9 cellular contexts compared by ENCODE assay signal in the genomic region with DNA sequence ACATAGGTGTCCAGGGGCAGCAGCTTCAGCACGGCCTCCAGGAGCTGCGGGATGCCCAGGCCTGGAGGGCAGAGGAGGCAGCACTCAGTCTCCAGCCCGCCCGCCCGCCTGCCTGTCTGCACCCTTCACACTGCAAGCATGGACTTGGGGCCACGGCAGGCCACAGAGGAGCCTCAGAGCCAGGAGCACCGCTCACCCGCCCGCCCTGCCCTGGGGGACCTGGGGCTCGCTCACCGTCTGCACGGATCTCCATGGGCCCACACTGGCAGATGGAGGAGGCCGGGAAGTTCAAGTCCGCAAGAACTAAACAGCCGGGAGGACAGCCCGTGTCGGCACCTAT. TPM values are rescaled to one million over a fixed set of nuclear protein-coding genes. Genes with fewer than 3 reads are reported as not detected.
DNase-seq lines count a peak whose midpoint lies in the region; ATAC-seq and TF ChIP-seq lines count a peak whose summit lies in the region.
"Had no signal": no experiment of that assay in that cellular context is flagged by ENCODE, and none has a peak within 500 bp of the region (broad histone marks: within the 10 kb centered on the region; RNA-seq: fewer than 3 reads in every experiment).

No MANE protein-coding gene starts in this region.

- TF ChIP-seq CTCF in heart right ventricle (IDR thresholded peaks at IDR 0.05) (no peak), brain microvascular endothelial cell (IDR thresholded peaks at IDR 0.05; ENCODE audit: low read depth, low read length, missing control alignments) (no peak), uterus (IDR thresholded peaks at IDR 0.05) (no peak), GM20000 (IDR thresholded peaks at IDR 0.05; ENCODE audit: extremely low read depth, missing control alignments) (no peak)

- peak overlapping the region; percentile 7 for H2AK5ac ChIP-seq in mesendoderm (ENCODE audit: low read length)

- WGBS in heart right ventricle, 2 donors, result 33% methylated on average over 17 of the region's 17 CpGs
- no CpG with 5 or more reads among the region's 17 CpGs for WGBS in mesendoderm (ENCODE audit: extremely low coverage, insufficient coverage, low lambda C conversion rate)

- H3K27ac ChIP-seq in heart right ventricle (peak overlapping the region in 8 of 10 donors; percentile 63 to 86 (median 74)), brain microvascular endothelial cell (no peak overlapping the region), mesendoderm (ENCODE audit: low read depth, low read length) (no peak overlapping the region), uterus (peak overlapping the region in 1 of 2 donors; percentile 74)

- ATAC-seq in heart right ventricle (peak in 3 of 8 donors; percentile 1 to 4 (median 3)), left ventricle myocardium superior (no peak), GM18861 (IDR thresholded peaks at IDR 0.05; ENCODE audit: unreplicated experiment) (no peak)

- H2BK120ac ChIP-seq in mesendoderm (ENCODE audit: low read depth, low read length), result no peak overlapping the region

- no peak overlapping the region for H4K8ac ChIP-seq in mesendoderm (ENCODE audit: low read depth, low read length)

- peaks cover 6% of the 10 kb centered on the region for H3K79me2 ChIP-seq in mesendoderm (ENCODE audit: control insufficient read depth, insufficient read depth, low read length)

- no peak for TF ChIP-seq POLR2A in uterus (IDR thresholded peaks at IDR 0.05)

- peak overlapping the region; percentile 91 for H3K18ac ChIP-seq in mesendoderm (ENCODE audit: low read length)

- H3K4me2 ChIP-seq in mesendoderm (ENCODE audit: low read length), result peak overlapping the region; percentile 75

- no peak overlapping the region for H3K23ac ChIP-seq in mesendoderm (ENCODE audit: low read length)

- peaks cover 6% of the 10 kb centered on the region for H3K79me1 ChIP-seq in mesendoderm (ENCODE audit: low read length)

- no peaks in the 10 kb centered on the region for H3K27me3 ChIP-seq in heart right ventricle
- no peaks in the 10 kb centered on the region for H3K27me3 ChIP-seq in brain microvascular endothelial cell (replicated peaks)
- no peaks in the 10 kb centered on the region for H3K27me3 ChIP-seq in mesendoderm (ENCODE audit: insufficient read depth, low read length, poor library complexity)
- no peaks in the 10 kb centered on the region for H3K27me3 ChIP-seq in uterus

- H3K36me3 ChIP-seq in heart right ventricle (peaks cover 0 to 7% (median 0%) of the 10 kb centered on the region in 9 donors), brain microvascular endothelial cell (replicated peaks) (peaks cover under 1% of the 10 kb centered on the region), mesendoderm (ENCODE audit: control insufficient read depth, insufficient read depth, low read length) (no peaks in the 10 kb centered on the region), uterus (no peaks in the 10 kb centered on the region)

- DNase-seq in heart right ventricle (no peak), left ventricle myocardium superior (no peak), brain microvascular endothelial cell (no peak), mesendoderm (no peak), uterus (no peak), NOMO-1 treated with DMSO at 0.1 percent for 48 hours (lab: John Stamatoyannopoulos, UW; ENCODE audit: unreplicated experiment) (no peak), GM20000 (ENCODE audit: low spot score) (no peak)

- peak overlapping the region; percentile 92 for H3K9ac ChIP-seq in mesendoderm (ENCODE audit: low read length)

- H3K9me3 ChIP-seq in heart right ventricle, result peaks cover 0 to 6% (median 0%) of the 10 kb centered on the region in 11 donors
- no peaks in the 10 kb centered on the region for H3K9me3 ChIP-seq in uterus

- H3K4me1 ChIP-seq in heart right ventricle, result peaks cover 4 to 27% (median 15%) of the 10 kb centered on the region in 9 donors
- peaks cover 3% of the 10 kb centered on the region for H3K4me1 ChIP-seq in mesendoderm (ENCODE audit: control insufficient read depth, low read depth, low read length)
- no peaks in the 10 kb centered on the region for H3K4me1 ChIP-seq in uterus

- H2BK15ac ChIP-seq in mesendoderm (replicated peaks; ENCODE audit: low read depth), result no peak overlapping the region

- peak overlapping the region; percentile 100 for H3K56ac ChIP-seq in mesendoderm (ENCODE audit: low read length)

- peak overlapping the region; percentile 49 to 68 (median 64) for H3K4me3 ChIP-seq in heart right ventricle
- H3K4me3 ChIP-seq in brain microvascular endothelial cell (ENCODE audit: low read depth, low read length), result peak overlapping the region; percentile 56
- H3K4me3 ChIP-seq in mesendoderm (ENCODE audit: low read length), result peak overlapping the region; percentile 82
- peak overlapping the region; percentile 16 to 47 for H3K4me3 ChIP-seq in uterus

- peak overlapping the region; percentile 83 for H3K4ac ChIP-seq in mesendoderm (ENCODE audit: low read depth, low read length)

- no peak overlapping the region for H2BK5ac ChIP-seq in mesendoderm (ENCODE audit: low read length)

- intact Hi-C loops in heart right ventricle (cut with DNase I) (no loop called here), left ventricle myocardium superior (cut with micrococcal nuclease) (no loop called here), uterus (cut with DNase I; ENCODE audit: low total_unique reads) (no loop called here)

- no peak overlapping the region for H4K5ac ChIP-seq in mesendoderm (ENCODE audit: low read length)

- in situ Hi-C loops in brain microvascular endothelial cell (cut with HindIII; ENCODE audit: low pct_ligation_motif_present, low sequenced_read_pairs), result no loop called here

RNA-seq across cellular contexts. Expression of a gene that starts 0.9 kb away (rescaled TPM):
- total RNA-seq in heart right ventricle, result 10 to 100 TPM in 2 of 10 donors, 1 to 10 TPM in 8; 2.0 to 13.5 (median 5.1) TPM
- polyA plus RNA-seq in heart right ventricle, result 10 to 100 TPM; 16.5 to 17.0 TPM
- 9.3 TPM for total RNA-seq in left ventricle myocardium superior
- 30.0 TPM for polyA plus RNA-seq in mesendoderm (2013, experiment 1 of 2)
- 31.2 TPM for polyA plus RNA-seq in mesendoderm (2013, experiment 2 of 2)
- 10 to 100 TPM in 1 of 4 donors, 1 to 10 TPM in 2, not detected in 1; 2.6 to 13.8 (median 2.9) TPM for total RNA-seq in uterus

RNA-seq across cellular contexts. Expression of a gene that starts 9.8 kb away (rescaled TPM):
- total RNA-seq in heart right ventricle (not detected), left ventricle myocardium superior (not detected), uterus (not detected)
- polyA plus RNA-seq in heart right ventricle, result not detected
- 0.28 TPM for polyA plus RNA-seq in mesendoderm (2013, experiment 1 of 2)
- polyA plus RNA-seq in mesendoderm (2013, experiment 2 of 2), result 0.35 TPM
- total RNA-seq: M059J had no signal

RNA-seq across cellular contexts. Expression of a gene that starts 16.2 kb away (rescaled TPM):
- total RNA-seq in heart right ventricle (100 to 1,000 TPM; 180 to 275 (median 225) TPM), left ventricle myocardium superior (226 TPM), uterus (10 to 100 TPM; 28.2 to 48.8 (median 45.1) TPM)
- 100 to 1,000 TPM; 117 to 124 TPM for polyA plus RNA-seq in heart right ventricle
- polyA plus RNA-seq in mesendoderm (2013, experiment 1 of 2), result 77.7 TPM
- polyA plus RNA-seq in mesendoderm (2013, experiment 2 of 2), result 78.6 TPM

RNA-seq across cellular contexts. Expression of a gene that starts 20.2 kb away (rescaled TPM):
- total RNA-seq in heart right ventricle, result under 1 TPM in 1 of 10 donors, not detected in 9; 0.77 TPM
- polyA plus RNA-seq in heart right ventricle, result under 1 TPM in 1 of 2 donors, not detected in 1; 0.09 TPM
- total RNA-seq in left ventricle myocardium superior, result not detected
- 0.51 TPM for polyA plus RNA-seq in mesendoderm (2013, experiment 1 of 2)
- polyA plus RNA-seq in mesendoderm (2013, experiment 2 of 2), result 0.35 TPM
- under 1 TPM in 1 of 4 donors, not detected in 3; 0.69 TPM for total RNA-seq in uterus
- total RNA-seq: M059J had no signal

RNA-seq across cellular contexts. Expression of a gene that starts 22.1 kb away (rescaled TPM):
- 1 to 10 TPM; 1.5 to 4.4 (median 2.5) TPM for total RNA-seq in heart right ventricle
- polyA plus RNA-seq in heart right ventricle, result 1 to 10 TPM; 3.8 to 4.1 TPM
- 2.8 TPM for total RNA-seq in left ventricle myocardium superior
- 1.4 TPM for polyA plus RNA-seq in mesendoderm (2013, experiment 1 of 2)
- 1.5 TPM for polyA plus RNA-seq in mesendoderm (2013, experiment 2 of 2)
- 1 to 10 TPM; 2.0 to 9.3 (median 6.7) TPM for total RNA-seq in uterus

Comparison
In these comparisons a context has a peak if more than half of its experiments do, and no peak if none do; other contexts are left out.
1. H3K27ac ChIP-seq: peak in heart right ventricle (8 of 10); none in brain microvascular endothelial cell (single experiment) and mesendoderm (single experiment).
2. H3K4me3 ChIP-seq: peak in every context shown above with its lines; median percentile 82 in mesendoderm; 64 in heart right ventricle; 56 in brain microvascular endothelial cell; 32 in uterus.